11 cellular contexts compared by ENCODE assay signal in the genomic region with DNA sequence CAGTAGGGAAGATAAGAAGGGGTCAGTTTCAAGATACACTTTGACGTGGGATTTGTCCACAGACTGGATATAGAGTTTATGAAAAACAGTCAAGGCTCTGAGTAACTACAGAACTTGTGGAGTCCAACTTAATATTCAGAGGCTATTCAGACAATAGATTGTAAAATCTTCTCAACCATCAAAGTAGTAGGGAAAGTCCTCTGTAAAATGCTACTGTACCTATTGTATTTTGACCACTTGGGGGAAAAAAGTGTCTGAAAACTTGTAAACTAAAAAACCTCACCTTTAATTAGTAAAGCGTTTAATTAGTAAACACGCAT. TPM values are rescaled to one million over a fixed set of nuclear protein-coding genes. Genes with fewer than 3 reads are reported as not detected.
DNase-seq lines count a peak whose midpoint lies in the region; ATAC-seq and TF ChIP-seq lines count a peak whose summit lies in the region.
"Had no signal": no experiment of that assay in that cellular context is flagged by ENCODE, and none has a peak within 500 bp of the region (broad histone marks: within the 10 kb centered on the region; RNA-seq: fewer than 3 reads in every experiment).

No MANE protein-coding gene starts in this region.

- H3K36me3 ChIP-seq in left ventricle myocardium inferior (no peaks in the 10 kb centered on the region), upper lobe of left lung (no peaks in the 10 kb centered on the region), thyroid gland (no peaks in the 10 kb centered on the region)
- H3K36me3 ChIP-seq: ascending aorta had no signal

- WGBS in upper lobe of left lung, 2 donors, result 46 to 56% methylated on average over 3 of the region's 3 CpGs
- 70 to 91% methylated on average over 3 of the region's 3 CpGs for WGBS in thyroid gland, 2 donors

- H3K27me3 ChIP-seq in left ventricle myocardium inferior (ENCODE audit: low read depth) (no peaks in the 10 kb centered on the region), layer of hippocampus (ENCODE audit: control insufficient read depth, insufficient read depth, low read length) (no peaks in the 10 kb centered on the region), upper lobe of left lung (no peaks in the 10 kb centered on the region), thyroid gland (no peaks in the 10 kb centered on the region)
- H3K27me3 ChIP-seq: ascending aorta had no signal

- H3K27ac ChIP-seq in left ventricle myocardium inferior (replicated peaks) (peak overlapping the region; percentile 59), VCaP (peak overlapping the region; percentile 29; the same call in 1 of the 2 replicates), layer of hippocampus (ENCODE audit: low read depth, low read length) (peak overlapping the region; percentile 80), upper lobe of left lung (peak overlapping the region; percentile 49 to 65 (median 55)), thyroid gland (no peak overlapping the region)
- H3K27ac ChIP-seq: ascending aorta had no signal

- H3K4me3 ChIP-seq in left ventricle myocardium inferior (no peak overlapping the region), upper lobe of left lung (no peak overlapping the region), thyroid gland (replicated peaks in 1 of 3) (no peak overlapping the region)
- H3K4me3 ChIP-seq: ascending aorta had no signal

- no peaks in the 10 kb centered on the region for H3K9me3 ChIP-seq in left ventricle myocardium inferior (replicated peaks)
- no peaks in the 10 kb centered on the region for H3K9me3 ChIP-seq in upper lobe of left lung
- no peaks in the 10 kb centered on the region for H3K9me3 ChIP-seq in thyroid gland
- H3K9me3 ChIP-seq: ascending aorta had no signal

- H3K4me1 ChIP-seq in left ventricle myocardium inferior, result peaks cover 97% of the 10 kb centered on the region
- peaks cover 85 to 97% (median 94%) of the 10 kb centered on the region in 4 donors for H3K4me1 ChIP-seq in upper lobe of left lung
- peaks cover 55 to 82% of the 10 kb centered on the region in 2 donors for H3K4me1 ChIP-seq in thyroid gland

- TF ChIP-seq EP300 in upper lobe of left lung (IDR thresholded peaks at IDR 0.05), result no peak

- ATAC-seq in Right ventricle myocardium superior (ENCODE audit: poor library complexity), result no peak
- no peak for ATAC-seq in upper lobe of left lung (ENCODE audit: low FRiP score in 2 of 2)

- TF ChIP-seq POLR2A in upper lobe of left lung (IDR thresholded peaks at IDR 0.05), result no peak
- no peak for TF ChIP-seq POLR2A in thyroid gland (IDR thresholded peaks at IDR 0.05)

- DNase-seq in left ventricle myocardium inferior (no peak), Right ventricle myocardium superior (no peak), upper lobe of left lung (no peak), thyroid gland (no peak), H4 (ENCODE audit: low spot score) (no peak), NCI-H1048 (lab: John Stamatoyannopoulos, UW) (no peak)
- DNase-seq: activated CD4-positive, alpha-beta T cell treated with anti-CD3 and anti-CD28 coated beads, Interleukin-2, amount 50 U/mL, for 1 hour; NCI-H524 treated with DMSO at 0.1 percent for 48 hours had no signal

- no peak for TF ChIP-seq CTCF in left ventricle myocardium inferior (IDR thresholded peaks at IDR 0.05; ENCODE audit: borderline replicate concordance)
- TF ChIP-seq CTCF in VCaP (conservative IDR thresholded peaks at IDR 0.05), result no peak
- no peak for TF ChIP-seq CTCF in upper lobe of left lung (IDR thresholded peaks at IDR 0.05)
- TF ChIP-seq CTCF in thyroid gland (IDR thresholded peaks at IDR 0.05), result no peak

- intact Hi-C loops in left ventricle myocardium inferior (cut with micrococcal nuclease), result no loop called here
- intact Hi-C loops in Right ventricle myocardium superior (cut with DNase I), result no loop called here
- intact Hi-C loops in thyroid gland (cut with DNase I), result no loop called here

RNA-seq across cellular contexts. Expression of gene PTP4A2, which starts 10.5 kb away (rescaled TPM):
- total RNA-seq in left ventricle myocardium inferior, result 203 TPM
- total RNA-seq in Right ventricle myocardium superior, result 271 TPM
- total RNA-seq in upper lobe of left lung, result 100 to 1,000 TPM in 4 of 6 donors, 10 to 100 TPM in 2; 71.6 to 279 (median 148) TPM
- total RNA-seq in thyroid gland, result 100 to 1,000 TPM; 204 to 507 (median 328) TPM
- 303 and 310 TPM in 2 replicates for total RNA-seq in H4 (2014; rRNA removed; shearing (Covaris generic))

Comparison
In these comparisons a context has a peak if more than half of its experiments do, and no peak if none do; other contexts are left out.
1. H3K27ac ChIP-seq: peak in left ventricle myocardium inferior (single experiment), VCaP (single experiment), layer of hippocampus (single experiment) and upper lobe of left lung (4 of 4); none in thyroid gland (0 of 3).